20 cellular contexts compared by ENCODE assay signal in the genomic region with DNA sequence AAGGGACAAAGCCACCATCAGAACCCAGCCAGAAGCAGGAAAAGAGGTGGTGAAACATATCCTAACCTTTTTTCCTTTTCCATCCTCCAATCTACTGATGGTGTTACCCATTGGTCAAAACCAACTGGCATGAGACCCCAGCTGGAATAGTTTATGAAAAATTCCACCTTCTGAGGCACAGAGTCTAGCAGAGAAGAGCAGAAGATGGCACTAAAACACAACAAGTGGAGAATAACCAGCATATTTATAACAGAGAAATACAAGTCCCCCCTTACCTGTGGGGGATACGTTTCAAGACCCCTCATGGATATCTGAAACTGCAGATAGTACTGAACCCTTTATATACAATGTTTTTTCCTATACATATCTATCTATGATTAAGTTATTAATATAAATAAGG.
"Had no signal": no experiment of that assay in that cellular context is flagged by ENCODE, and none has a peak within 500 bp of the region (broad histone marks: within the 10 kb centered on the region; RNA-seq: fewer than 3 reads in every experiment).

No MANE protein-coding gene starts in this region.

- H3K4me1 ChIP-seq: breast epithelium had no signal

- H3K9me3 ChIP-seq: ascending aorta, breast epithelium, left ventricle myocardium inferior, neutrophil, right atrium auricular region, transverse colon, vagina had no signal

- H3K27ac ChIP-seq: ascending aorta, breast epithelium, left ventricle myocardium inferior, neutrophil, right atrium auricular region, transverse colon, vagina had no signal

- DNase-seq: activated CD4-positive, alpha-beta memory T cell treated with anti-CD3 and anti-CD28 coated beads for 36 hours; activated CD4-positive, alpha-beta T cell treated with anti-CD3 and anti-CD28 coated beads for 1 hour; activated CD8-positive, alpha-beta memory T cell treated with anti-CD3 and anti-CD28 coated beads, Interleukin-2, amount 10 ng/mL, durations not matched to agents 7 days and 5 days; activated naive CD4-positive, alpha-beta T cell treated with anti-CD3 and anti-CD28 coated beads, Interleukin-2, amount 10 ng/mL, durations not matched to agents 7 days and 5 days; activated T-cell treated with anti-CD3 and anti-CD28 coated beads, Interleukin-2, amount 50 U/mL, for 24 hours; cerebellar nuclear complex; endodermal cell; glutamatergic neuron; left ventricle myocardium inferior; natural killer cell; small intestine; stimulated activated CD4-positive, alpha-beta T cell treated with anti-CD3 and anti-CD28 coated beads, Interleukin-4, amount 100 ng/mL, for 24 hours; stimulated activated naive CD4-positive, alpha-beta T cell treated with Interleukin-2 at 50 U/mL for 16 hours; substantia nigra; transverse colon had no signal

- H3K36me3 ChIP-seq: ascending aorta, breast epithelium, left ventricle myocardium inferior, neutrophil, right atrium auricular region, transverse colon, vagina had no signal

- ATAC-seq: activated CD8-positive, alpha-beta memory T cell treated with anti-CD3 and anti-CD28 coated beads, Interleukin-2, amount 10 ng/mL, durations not matched to agents 7 days and 5 days; natural killer cell had no signal

- H3K4me3 ChIP-seq: ascending aorta, breast epithelium, left ventricle myocardium inferior, right atrium auricular region, transverse colon, vagina had no signal

- H3K27me3 ChIP-seq: ascending aorta, breast epithelium, neutrophil, right atrium auricular region, transverse colon, vagina had no signal
